Comparison of ENCODE assay signal across 23 cellular contexts in the genomic region with DNA sequence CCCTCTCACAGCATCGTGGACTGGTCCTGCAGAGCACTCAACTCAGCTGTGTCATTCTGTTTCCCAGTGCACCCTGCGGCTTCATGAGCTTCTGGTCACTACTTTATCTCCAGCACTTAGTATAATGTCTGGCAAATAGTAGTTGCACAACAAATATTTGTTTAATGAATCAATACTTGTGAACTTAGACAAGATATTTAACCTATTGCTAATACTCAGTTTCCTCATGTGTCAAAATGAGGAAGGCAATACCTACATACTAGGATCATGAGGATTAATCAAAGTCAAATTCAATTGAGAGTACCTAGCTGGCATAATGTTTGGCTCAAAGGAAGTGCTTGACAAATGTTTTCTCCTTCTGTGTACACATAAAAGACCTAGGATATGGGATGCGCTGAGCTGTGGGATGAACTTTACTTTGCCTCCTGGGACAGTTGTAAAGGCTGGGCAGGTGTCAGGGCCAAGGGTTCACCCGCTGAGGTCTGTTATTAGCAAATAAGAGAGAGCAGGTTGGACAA.
"Had no signal": no experiment of that assay in that cellular context is flagged by ENCODE, and none has a peak within 500 bp of the region (broad histone marks: within the 10 kb centered on the region; RNA-seq: fewer than 3 reads in every experiment).

No MANE protein-coding gene starts in this region.

- H3K36me3 ChIP-seq: heart right ventricle, lower lobe of right lung, ovary, right atrium auricular region, stomach, thyroid gland, transverse colon, upper lobe of right lung had no signal

- H3K4me3 ChIP-seq: heart right ventricle, hepatocyte, lower lobe of right lung, ovary, right atrium auricular region, skin epidermis, stomach, testis, thyroid gland, transverse colon, upper lobe of right lung had no signal

- H2AFZ ChIP-seq: hepatocyte had no signal

- H3K27ac ChIP-seq: heart right ventricle, hepatocyte, lower lobe of right lung, ovary, right atrium auricular region, skin epidermis, stomach, testis, thyroid gland, transverse colon, upper lobe of right lung had no signal

- DNase-seq: heart right ventricle; islet precursor cell; left ventricle myocardium superior; lower lobe of right lung; mammary epithelial cell; mesenchymal stem cell; natural killer cell; nephron progenitor cell; ovary; stimulated activated CD4-positive, alpha-beta T cell treated with anti-CD3 and anti-CD28 coated beads, Interleukin-12 subunit alpha, Interleukin-12 subunit beta, amount 100 ng/mL, for 4 hours; stimulated activated CD4-positive, alpha-beta T cell treated with anti-CD3 and anti-CD28 coated beads, Interleukin-15, amount 100 ng/mL, for 24 hours; stimulated activated CD4-positive, alpha-beta T cell treated with anti-CD3 and anti-CD28 coated beads, Interleukin-2, amount 100 ng/mL, for 24 hours; stimulated activated CD4-positive, alpha-beta T cell treated with anti-CD3 and anti-CD28 coated beads, Interleukin-4, amount 100 ng/mL, for 1 hour; stimulated activated naive B cell treated with anti-CD40 and anti-IgM and Interleukin-4, amounts not matched to agents 10 μg/mL and 1 μg/mL and 100 μg/mL, for 72 hours; stimulated activated naive CD8-positive, alpha-beta T cell treated with anti-CD3 and anti-CD28 coated beads, Interleukin-15, Interleukin-2, amounts not matched to agents 100 U/mL and 50 U/mL, for 24 hours; stomach; testis; thyroid gland; transverse colon; upper lobe of right lung had no signal

- H3K9me3 ChIP-seq: heart right ventricle, lower lobe of right lung, ovary, right atrium auricular region, stomach, testis, thyroid gland, transverse colon, upper lobe of right lung had no signal

- H3K79me2 ChIP-seq: hepatocyte had no signal

- H3K4me1 ChIP-seq: lower lobe of right lung, right atrium auricular region, testis, thyroid gland, upper lobe of right lung had no signal

- H3K4me2 ChIP-seq: hepatocyte had no signal

- H3K27me3 ChIP-seq: hepatocyte, ovary, right atrium auricular region, stomach, testis, thyroid gland, transverse colon, upper lobe of right lung had no signal
